ENCODE assay signal across 26 cellular contexts in the genomic region with DNA sequence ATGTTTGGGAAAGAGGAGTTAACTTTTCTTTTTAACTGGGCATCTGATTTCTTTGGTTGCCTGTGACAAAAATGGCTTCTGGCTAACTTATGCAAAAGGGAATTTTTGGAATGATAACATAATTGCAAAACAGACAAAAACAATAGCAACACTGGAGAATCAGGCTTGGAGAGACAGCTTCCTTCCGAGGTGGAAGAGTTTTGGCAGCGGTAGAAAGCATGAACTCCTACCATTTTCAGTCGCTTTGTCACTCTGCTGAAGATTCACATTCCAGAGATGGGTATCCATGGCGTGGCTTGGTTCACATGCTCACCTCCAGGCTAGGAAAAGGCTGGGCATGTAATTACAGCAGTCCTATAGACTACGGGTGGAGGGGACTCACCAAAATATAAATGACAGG.
"Had no signal": no experiment of that assay in that cellular context is flagged by ENCODE, and none has a peak within 500 bp of the region (broad histone marks: within the 10 kb centered on the region; RNA-seq: fewer than 3 reads in every experiment).

No MANE protein-coding gene starts in this region.

- H3K36me3 ChIP-seq: gastrocnemius medialis, heart left ventricle, left lung, ovary, stomach had no signal

- H3K27ac ChIP-seq: coronary artery, gastrocnemius medialis, heart left ventricle, left lung, ovary, psoas muscle, stomach had no signal

- H3K9me3 ChIP-seq: gastrocnemius medialis, left lung, ovary, psoas muscle, stomach had no signal

- H3K27ac Mint-ChIP-seq: activated CD4-positive, alpha-beta memory T cell treated with anti-CD3 and anti-CD28 coated beads, Interleukin-2, amount 10 ng/mL, durations not matched to agents 7 days and 5 days; activated CD8-positive, alpha-beta memory T cell treated with anti-CD3 and anti-CD28 coated beads, Interleukin-2, amount 10 ng/mL, durations not matched to agents 7 days and 5 days; activated naive CD4-positive, alpha-beta T cell treated with anti-CD3 and anti-CD28 coated beads for 36 hours; activated naive CD8-positive, alpha-beta T cell treated with anti-CD3 and anti-CD28 coated beads, Interleukin-2, amount 50 U/mL, for 24 hours; activated T-helper 2 cell treated with anti-CD3 and anti-CD28 coated beads, Interferon-gamma antibody, Interleukin-2, Interleukin-4, amounts not matched to agents 10 μg/mL and 5 μg/mL and 100 μg/mL, durations not matched to agents 14 hours and 24 hours and 36 hours; naive thymus-derived CD8-positive, alpha-beta T cell; T-cell; type B pancreatic cell had no signal

- H3K4me3 Mint-ChIP-seq: activated CD4-positive, alpha-beta memory T cell treated with anti-CD3 and anti-CD28 coated beads, Interleukin-2, amount 10 ng/mL, durations not matched to agents 7 days and 5 days; activated CD8-positive, alpha-beta memory T cell treated with anti-CD3 and anti-CD28 coated beads, Interleukin-2, amount 10 ng/mL, durations not matched to agents 7 days and 5 days; activated naive CD4-positive, alpha-beta T cell treated with anti-CD3 and anti-CD28 coated beads for 36 hours; activated naive CD8-positive, alpha-beta T cell treated with anti-CD3 and anti-CD28 coated beads, Interleukin-2, amount 50 U/mL, for 24 hours; naive thymus-derived CD8-positive, alpha-beta T cell; T-cell; type B pancreatic cell had no signal

- H3K36me3 Mint-ChIP-seq: activated CD8-positive, alpha-beta memory T cell treated with anti-CD3 and anti-CD28 coated beads, Interleukin-2, amount 10 ng/mL, durations not matched to agents 7 days and 5 days; naive thymus-derived CD8-positive, alpha-beta T cell; T-cell; type B pancreatic cell had no signal

- H3K9me3 Mint-ChIP-seq: activated CD4-positive, alpha-beta memory T cell treated with anti-CD3 and anti-CD28 coated beads, Interleukin-2, amount 10 ng/mL, durations not matched to agents 7 days and 5 days; activated naive CD4-positive, alpha-beta T cell treated with anti-CD3 and anti-CD28 coated beads for 36 hours; activated naive CD8-positive, alpha-beta T cell treated with anti-CD3 and anti-CD28 coated beads, Interleukin-2, amount 50 U/mL, for 24 hours; activated T-helper 2 cell treated with anti-CD3 and anti-CD28 coated beads, Interferon-gamma antibody, Interleukin-2, Interleukin-4, amounts not matched to agents 10 μg/mL and 5 μg/mL and 100 μg/mL, durations not matched to agents 14 hours and 24 hours and 36 hours; T-cell; type B pancreatic cell had no signal

- H3K4me1 Mint-ChIP-seq: naive thymus-derived CD8-positive, alpha-beta T cell; T-cell had no signal

- DNase-seq: activated CD4-positive, alpha-beta memory T cell treated with anti-CD3 and anti-CD28 coated beads, Interleukin-2, amount 10 ng/mL, durations not matched to agents 7 days and 5 days; activated CD4-positive, alpha-beta T cell treated with anti-CD3 and anti-CD28 coated beads for 48 hours; activated CD4-positive, CD25-positive, alpha-beta regulatory T cell; activated CD8-positive, alpha-beta memory T cell treated with anti-CD3 and anti-CD28 coated beads, Interleukin-2, amount 10 ng/mL, durations not matched to agents 7 days and 5 days; activated naive CD4-positive, alpha-beta T cell treated with anti-CD3 and anti-CD28 coated beads for 36 hours; activated naive CD8-positive, alpha-beta T cell treated with anti-CD3 and anti-CD28 coated beads, Interleukin-2, amount 50 U/mL, for 24 hours; aorta; effector CD4-positive, alpha-beta T cell; gastrocnemius medialis; heart left ventricle; left lung; mesenchymal stem cell; naive thymus-derived CD8-positive, alpha-beta T cell; ovary; psoas muscle; right cardiac atrium; small intestine; stimulated activated CD4-positive, alpha-beta T cell treated with anti-CD3 and anti-CD28 coated beads, Interleukin-15, amount 100 ng/mL, for 24 hours; stimulated activated CD4-positive, alpha-beta T cell treated with anti-CD3 and anti-CD28 coated beads, Interleukin-2, amount 100 ng/mL, for 48 hours; stomach; T-cell; T-helper 9 cell had no signal

- H3K27me3 Mint-ChIP-seq: type B pancreatic cell had no signal

- ATAC-seq: activated CD8-positive, alpha-beta memory T cell treated with anti-CD3 and anti-CD28 coated beads, Interleukin-2, amount 10 ng/mL, durations not matched to agents 7 days and 5 days; gastrocnemius medialis; heart left ventricle; left lung; naive thymus-derived CD8-positive, alpha-beta T cell; psoas muscle; right cardiac atrium; SK-N-SH treated with all-trans-retinoic acid at 6 μM for 48 hours; T-cell had no signal

- H3K4me1 ChIP-seq: gastrocnemius medialis, left lung, psoas muscle, stomach had no signal

- H3K27me3 ChIP-seq: gastrocnemius medialis, heart left ventricle, left lung, ovary, stomach had no signal

- H3K4me3 ChIP-seq: coronary artery, gastrocnemius medialis, heart left ventricle, left lung, ovary, psoas muscle, stomach had no signal
